Comparison of ENCODE assay signal across 11 cellular contexts in the genomic region with DNA sequence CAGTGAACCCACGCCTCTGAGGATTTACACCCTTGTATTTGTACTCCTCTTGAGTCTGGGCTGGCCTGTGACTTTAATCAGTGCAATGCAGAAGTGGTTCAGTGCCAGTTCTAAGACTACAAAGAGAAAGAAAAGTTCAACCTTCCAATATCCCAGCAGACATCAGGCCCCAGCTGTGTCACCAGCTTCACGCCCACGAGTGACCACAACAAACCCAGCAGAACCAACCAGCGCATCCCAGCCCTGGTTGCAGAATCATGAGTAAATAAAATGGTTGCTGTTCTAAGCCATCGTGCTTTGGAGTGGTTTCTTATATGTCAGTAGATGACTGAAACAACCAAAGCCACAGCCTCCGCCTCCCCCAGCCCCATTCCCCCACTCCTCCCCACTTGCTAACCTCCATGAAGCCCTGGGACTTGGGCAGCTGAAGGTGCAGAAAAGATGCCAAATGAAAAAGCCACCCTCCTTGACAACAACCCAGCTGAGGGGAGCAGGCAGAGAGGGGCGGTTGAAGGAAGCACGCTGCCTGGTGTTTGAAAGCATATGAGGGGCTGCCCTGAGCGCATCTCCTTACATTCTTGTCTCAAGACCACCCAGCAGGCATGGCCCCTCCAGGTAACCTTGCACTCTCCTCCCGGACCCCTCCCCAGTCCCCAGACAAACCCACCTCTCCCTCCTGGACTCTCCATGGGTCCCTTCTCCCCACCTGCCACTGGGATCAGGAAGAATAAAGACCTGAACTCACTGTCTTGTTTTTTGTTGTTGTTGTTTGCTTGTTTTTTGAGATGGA. TPM values are rescaled to one million over a fixed set of nuclear protein-coding genes. Genes with fewer than 3 reads are reported as not detected.
DNase-seq lines count a peak whose midpoint lies in the region; ATAC-seq and TF ChIP-seq lines count a peak whose summit lies in the region.
"Had no signal": no experiment of that assay in that cellular context is flagged by ENCODE, and none has a peak within 500 bp of the region (broad histone marks: within the 10 kb centered on the region; RNA-seq: fewer than 3 reads in every experiment).

No MANE protein-coding gene starts in this region.

- peak overlapping the region; percentile 32 for H3K18ac ChIP-seq in neuronal stem cell (ENCODE audit: low read length)

- peak; percentile 50 for DNase-seq in cardiac septum (ENCODE audit: low spot score)
- DNase-seq in Right ventricle myocardium inferior (ENCODE audit: missing footprints), result no peak
- peak; percentile 72 for DNase-seq in activated naive CD4-positive, alpha-beta T cell treated with anti-CD3 and anti-CD28 coated beads, Interleukin-2, amount 50 U/mL, for 16 hours
- DNase-seq in neuronal stem cell (ENCODE audit: low spot score), result no peak
- peak; percentile 70 to 78 for DNase-seq in suprapubic skin (ENCODE audit: low spot score in 2 of 2)
- no peak for DNase-seq in GM13977 (ENCODE audit: low spot score)
- no peak for DNase-seq in NK-92 (lab: John Stamatoyannopoulos, UW; ENCODE audit: unreplicated experiment)
- DNase-seq: NCI-H774, trophoblast cell had no signal

- H2BK15ac ChIP-seq in neuronal stem cell (ENCODE audit: low read length), result no peak overlapping the region

- TF ChIP-seq CTCF in suprapubic skin (IDR thresholded peaks at IDR 0.05) (no peak), GM13977 (IDR thresholded peaks at IDR 0.05; ENCODE audit: extremely low read depth, insufficient read depth, missing control alignments) (no peak)

- H2AFZ ChIP-seq in neuronal stem cell (ENCODE audit: low read length), result no peak overlapping the region
- H2AFZ ChIP-seq: parathyroid adenoma had no signal

- H2BK12ac ChIP-seq in neuronal stem cell (ENCODE audit: low read length), result no peak overlapping the region

- no peak overlapping the region for H2BK120ac ChIP-seq in neuronal stem cell (ENCODE audit: low read depth, low read length)

- H3K79me1 ChIP-seq in neuronal stem cell (ENCODE audit: low read depth, low read length), result no peaks in the 10 kb centered on the region

- no peak for TF ChIP-seq EP300 in suprapubic skin (IDR thresholded peaks at IDR 0.05)

- intact Hi-C loops in cardiac septum (cut with DNase I) (no loop called here), Right ventricle myocardium inferior (cut with DNase I) (loop anchor here (10.0 kb wide), 1 partner anchor 291 kb away; no protein-coding TSS in a partner anchor)

- no peak overlapping the region for H2BK5ac ChIP-seq in neuronal stem cell (ENCODE audit: low read length)

- no peak overlapping the region for H3K27ac ChIP-seq in neuronal stem cell (replicated peaks; ENCODE audit: low read length)
- peak overlapping the region; percentile 16 for H3K27ac ChIP-seq in suprapubic skin
- H3K27ac ChIP-seq: parathyroid adenoma had no signal

- no peak overlapping the region for H3K4ac ChIP-seq in neuronal stem cell (ENCODE audit: low read length)

- no peak overlapping the region for H4K8ac ChIP-seq in neuronal stem cell (ENCODE audit: low read depth, low read length)

- H2AK5ac ChIP-seq in neuronal stem cell (ENCODE audit: low read depth, low read length), result peak overlapping the region; percentile 12

- H3K9me3 ChIP-seq in neuronal stem cell (replicated peaks in 1 of 2; ENCODE audit: control insufficient read depth in 2 of 2, insufficient read depth in 1 of 2, low read depth in 1 of 2, low read length in 2 of 2), result peaks cover 0 to 1% of the 10 kb centered on the region in 2 donors
- H3K9me3 ChIP-seq in suprapubic skin, result no peaks in the 10 kb centered on the region

- H3K27me3 ChIP-seq in neuronal stem cell (ENCODE audit: control insufficient read depth in 3 of 3, insufficient read depth in 3 of 3, low read depth in 1 of 3, low read length in 3 of 3), result no peaks in the 10 kb centered on the region
- H3K27me3 ChIP-seq in suprapubic skin, result no peaks in the 10 kb centered on the region

- no CpG with 5 or more reads among the region's 10 CpGs for WGBS in neuronal stem cell (ENCODE audit: extremely low coverage in 2 of 2, insufficient read length in 2 of 2, insufficient replicate concordance in 1 of 2), 2 donors
- 81% methylated on average over 9 of the region's 10 CpGs for WGBS in suprapubic skin

- no peak overlapping the region for H3K23ac ChIP-seq in neuronal stem cell (ENCODE audit: low read depth, low read length, poor library complexity)

- H3K36me3 ChIP-seq in neuronal stem cell (replicated peaks in 1 of 2; ENCODE audit: control insufficient read depth in 2 of 2, insufficient read depth in 2 of 2, low read length in 2 of 2) (peaks cover 0 to under 1% of the 10 kb centered on the region in 2 donors), suprapubic skin (no peaks in the 10 kb centered on the region)

- H3K9ac ChIP-seq in neuronal stem cell (ENCODE audit: low read depth, low read length, poor library complexity), result no peak overlapping the region
- H3K9ac ChIP-seq: parathyroid adenoma had no signal

- no peak for ATAC-seq in Right ventricle myocardium inferior
- no peak for ATAC-seq in HG02798 (IDR thresholded peaks at IDR 0.05; ENCODE audit: poor library complexity, unreplicated experiment)

- no peak overlapping the region for H4K91ac ChIP-seq in neuronal stem cell (ENCODE audit: low read depth, low read length, poor library complexity)

- H3K4me3 ChIP-seq in neuronal stem cell (ENCODE audit: low read length in 2 of 2) (no peak overlapping the region), suprapubic skin (no peak overlapping the region)

- H3K4me1 ChIP-seq in neuronal stem cell (ENCODE audit: control insufficient read depth in 2 of 2, insufficient read depth in 1 of 2, low read depth in 1 of 2, low read length in 2 of 2), result peaks cover 8 to 22% of the 10 kb centered on the region in 2 donors
- peaks cover 65% of the 10 kb centered on the region for H3K4me1 ChIP-seq in suprapubic skin
- H3K4me1 ChIP-seq: parathyroid adenoma had no signal

- TF ChIP-seq POLR2A in suprapubic skin (IDR thresholded peaks at IDR 0.05), result no peak

- H3K4me2 ChIP-seq in neuronal stem cell (ENCODE audit: insufficient read depth, low read length, poor library complexity, severe bottlenecking), result no peak overlapping the region

- in situ Hi-C loops in GM13977 (cut with MboI; ENCODE audit: low pct_unique_long_range_greater_than_20kb, low sequenced_read_pairs, unreplicated experiment), result loop anchor here (10.0 to 25.0 kb wide), 2 partner anchors 111 to 233 kb away; partner anchors contain the start of gene B3GNT6

- no peak overlapping the region for H3K14ac ChIP-seq in neuronal stem cell (ENCODE audit: low read length)

RNA-seq across cellular contexts. Expression of gene TSKU, which starts 20.9 kb away (rescaled TPM):
- total RNA-seq in cardiac septum (6.9 TPM), Right ventricle myocardium inferior (16.2 TPM), suprapubic skin (100 to 1,000 TPM in 3 of 4 donors, 10 to 100 TPM in 1; 85.5 to 155 (median 128) TPM)
- polyA plus RNA-seq in neuronal stem cell (2013, experiment 1 of 2), result 12.1 TPM
- polyA plus RNA-seq in neuronal stem cell (2013, experiment 2 of 2), result 11.9 TPM

RNA-seq across cellular contexts. Expression of gene ACER3, which starts 56.7 kb away (rescaled TPM):
- total RNA-seq in cardiac septum (9.7 TPM), Right ventricle myocardium inferior (9.9 TPM), suprapubic skin (10 to 100 TPM in 1 of 4 donors, 1 to 10 TPM in 3; 8.9 to 10.1 (median 9.5) TPM)
- polyA plus RNA-seq in neuronal stem cell (2013, experiment 1 of 2), result 7.2 TPM
- polyA plus RNA-seq in neuronal stem cell (2013, experiment 2 of 2), result 8.0 TPM

Comparison
In these comparisons a context has a peak if more than half of its experiments do, and no peak if none do; other contexts are left out.
1. DNase-seq: peak in cardiac septum (single experiment), activated naive CD4-positive, alpha-beta T cell treated with anti-CD3 and anti-CD28 coated beads, Interleukin-2, amount 50 U/mL, for 16 hours (single experiment) and suprapubic skin (2 of 2); none in Right ventricle myocardium inferior (single experiment), neuronal stem cell (single experiment), GM13977 (single experiment) and NK-92 (single experiment).